Comparison of ENCODE assay signal across 8 cellular contexts in genomic region chr4:39976945-39977488, GRCh38. TPM values are rescaled to one million over a fixed set of nuclear protein-coding genes. Genes with fewer than 3 reads are reported as not detected.
DNase-seq lines count a peak whose midpoint lies in the region; ATAC-seq and TF ChIP-seq lines count a peak whose summit lies in the region.

No MANE protein-coding gene starts in this region.

- H3K27me3 Mint-ChIP-seq in nephron (ENCODE audit: low read depth): no peaks in the 10 kb centered on the region

- H4K20me1 ChIP-seq in fibroblast of lung (ENCODE audit: control insufficient read depth, extremely low read depth, insufficient read depth, low read length): no peaks in the 10 kb centered on the region

- H3K9ac ChIP-seq in fibroblast of lung (ENCODE audit: insufficient read depth, low read length): peak overlapping the region; percentile 90

- H3K27ac ChIP-seq in fibroblast of lung (ENCODE audit: insufficient read depth, low read length): peak overlapping the region; percentile 81
- H3K27ac ChIP-seq in stomach: peak overlapping the region; percentile 96 to 98 (median 97)

- H3K36me3 Mint-ChIP-seq in nephron (ENCODE audit: low read depth): peaks cover 31% of the 10 kb centered on the region

- H3K36me3 ChIP-seq in fibroblast of lung (ENCODE audit: control insufficient read depth, insufficient read depth, low read length) (peaks cover 4% of the 10 kb centered on the region), stomach (peaks cover 13 to 29% (median 28%) of the 10 kb centered on the region in 4 donors)

- intact Hi-C loops in stomach (cut with DNase I; ENCODE audit: low total_unique reads): loop anchor here (5.0 kb wide), 2 partner anchors 280 to 510 kb away; partner anchors contain the start of gene UBE2K

- H3K4me3 ChIP-seq in fibroblast of lung (replicated peaks in 1 of 4; ENCODE audit: control extremely low read depth in 1 of 4, insufficient read depth in 1 of 4, low read depth in 3 of 4, low read length in 4 of 4) (peak overlapping the region; percentile 74 to 89 (median 82)), stomach (peak overlapping the region; percentile 80 to 99 (median 91))

- ATAC-seq in GM18519 (IDR thresholded peaks at IDR 0.05; ENCODE audit: low FRiP score, unreplicated experiment) (peak; percentile 7), HG02798 (IDR thresholded peaks at IDR 0.05; ENCODE audit: poor library complexity, unreplicated experiment) (peak; percentile 21)

- H3K4me1 Mint-ChIP-seq in nephron: peaks cover 20% of the 10 kb centered on the region

- peak overlapping the region; percentile 8 for H3K4me2 ChIP-seq in fibroblast of lung (ENCODE audit: extremely low read depth, insufficient read depth, low read length)

- no peaks in the 10 kb centered on the region for H3K9me3 Mint-ChIP-seq in nephron

- DNase-seq in NCI-H226: peak; percentile 7
- DNase-seq in activated T-cell treated with anti-CD3 and anti-CD28 coated beads, Interleukin-2, amount 50 U/mL, for 48 hours: peak; percentile 67 to 75
- DNase-seq in fibroblast of lung (ENCODE audit: low read depth in 2 of 2): peak; percentile 24 to 30
- peak; percentile 29 for DNase-seq in stomach
- DNase-seq in hippocampal formation (lab: John Stamatoyannopoulos, UW): no peak

- H3K4me1 ChIP-seq in fibroblast of lung (ENCODE audit: control insufficient read depth, extremely low read depth, insufficient read depth, low read length) (no peaks in the 10 kb centered on the region), stomach (peaks cover 16 to 54% (median 33%) of the 10 kb centered on the region in 4 donors)

- H3K27me3 ChIP-seq in fibroblast of lung (ENCODE audit: control insufficient read depth, insufficient read depth, low read length): no peaks in the 10 kb centered on the region
- no peaks in the 10 kb centered on the region for H3K27me3 ChIP-seq in stomach

- H3K4me3 Mint-ChIP-seq in nephron: peak overlapping the region; percentile 86 to 91 (median 87)

- H3K9me3 ChIP-seq in fibroblast of lung (ENCODE audit: control insufficient read depth, insufficient read depth, low read depth, low read length): no peaks in the 10 kb centered on the region
- H3K9me3 ChIP-seq in stomach: no peaks in the 10 kb centered on the region

- TF ChIP-seq EP300 in stomach (IDR thresholded peaks at IDR 0.05): no peak

- TF ChIP-seq CTCF in fibroblast of lung (conservative IDR thresholded peaks at IDR 0.05 in 1 of 2, IDR thresholded peaks at IDR 0.05 in 1 of 2; ENCODE audit: low read depth in 1 of 2, low read length in 2 of 2) (no peak), nephron (IDR thresholded peaks at IDR 0.05; ENCODE audit: unreplicated experiment in 3 of 3) (no peak), stomach (IDR thresholded peaks at IDR 0.05) (no peak)

- H3K27ac Mint-ChIP-seq in nephron: peak overlapping the region; percentile 85 to 93 (median 87)

- H3K79me2 ChIP-seq in fibroblast of lung (ENCODE audit: control insufficient read depth, insufficient read depth, low read length): peaks cover 43% of the 10 kb centered on the region

- TF ChIP-seq POLR2A in stomach (IDR thresholded peaks at IDR 0.05): no peak

- H2AFZ ChIP-seq in fibroblast of lung (ENCODE audit: low read length): peak overlapping the region; percentile 21

- 0 to 1% (median 1%) methylated on average over 23 to 54 of the region's 54 CpGs for WGBS in stomach, 5 donors

RNA-seq across cellular contexts. Expression of gene PDS5A, which starts 0.7 kb away (rescaled TPM):
- total RNA-seq in fibroblast of lung (57.5 and 74.0 TPM in 2 replicates), stomach (100 to 1,000 TPM in 3 of 5 donors, 10 to 100 TPM in 2; 76.4 to 117 (median 111) TPM)
- polyA plus RNA-seq in fibroblast of lung (46.9 and 47.8 TPM in 2 replicates), stomach (10 to 100 TPM; 14.7 to 20.5 (median 16.8) TPM)
- polyA plus RNA-seq in fibroblast of lung (2012): 28.1 and 29.9 TPM in 2 replicates
- polyA minus RNA-seq in fibroblast of lung (ENCODE audit: low replicate concordance): 28.2 and 30.0 TPM in 2 replicates

Comparison
In these comparisons a context has a peak if more than half of its experiments do, and no peak if none do; other contexts are left out.
1. DNase-seq: peak in NCI-H226 (single experiment), activated T-cell treated with anti-CD3 and anti-CD28 coated beads, Interleukin-2, amount 50 U/mL, for 48 hours (2 of 2), fibroblast of lung (2 of 2) and stomach (single experiment); none in hippocampal formation (0 of 2).